23 cellular contexts compared by ENCODE assay signal in genomic region chr2:153953761-153954160, GRCh38.
"Had no signal": no experiment of that assay in that cellular context is flagged by ENCODE, and none has a peak within 500 bp of the region (broad histone marks: within the 10 kb centered on the region; RNA-seq: fewer than 3 reads in every experiment).

No MANE protein-coding gene starts in this region.

- H3K27ac Mint-ChIP-seq: effector memory CD8-positive, alpha-beta T cell; memory B cell; mesothelial cell of epicardium; naive thymus-derived CD8-positive, alpha-beta T cell; nephron progenitor cell; stimulated activated effector memory CD8-positive, alpha-beta T cell treated with anti-CD3 and anti-CD28 coated beads, Interleukin-12 subunit alpha, Interleukin-12 subunit beta, amount 100 ng/mL, for 72 hours; type B pancreatic cell had no signal

- H3K36me3 Mint-ChIP-seq: memory B cell; naive thymus-derived CD8-positive, alpha-beta T cell; stimulated activated effector memory CD8-positive, alpha-beta T cell treated with anti-CD3 and anti-CD28 coated beads, Interleukin-12 subunit alpha, Interleukin-12 subunit beta, amount 100 ng/mL, for 72 hours; type B pancreatic cell had no signal

- H3K4me1 Mint-ChIP-seq: memory B cell; mesothelial cell of epicardium; naive thymus-derived CD8-positive, alpha-beta T cell; stimulated activated effector memory CD8-positive, alpha-beta T cell treated with anti-CD3 and anti-CD28 coated beads, Interleukin-12 subunit alpha, Interleukin-12 subunit beta, amount 100 ng/mL, for 72 hours had no signal

- DNase-seq: effector memory CD8-positive, alpha-beta T cell; foreskin fibroblast; gastrocnemius medialis; head of caudate nucleus; naive thymus-derived CD8-positive, alpha-beta T cell; nephron progenitor cell; nucleus accumbens; right cardiac atrium; sigmoid colon; stimulated activated CD4-positive, alpha-beta T cell treated with anti-CD3 and anti-CD28 coated beads, Interleukin-2, amount 100 ng/mL, for 24 hours; stimulated activated CD4-positive, alpha-beta T cell treated with anti-CD3 and anti-CD28 coated beads, Interleukin-4, amount 100 ng/mL, for 24 hours; stimulated activated naive CD4-positive, alpha-beta T cell treated with Interleukin-2 at 50 U/mL for 16 hours; substantia nigra; testis; tibial artery had no signal

- H3K4me3 ChIP-seq: coronary artery, gastrocnemius medialis, lung, prostate gland, sigmoid colon, testis, tibial artery had no signal

- H3K4me3 Mint-ChIP-seq: effector memory CD8-positive, alpha-beta T cell; memory B cell; mesothelial cell of epicardium; naive thymus-derived CD8-positive, alpha-beta T cell; nephron progenitor cell; stimulated activated effector memory CD8-positive, alpha-beta T cell treated with anti-CD3 and anti-CD28 coated beads, Interleukin-12 subunit alpha, Interleukin-12 subunit beta, amount 100 ng/mL, for 72 hours; type B pancreatic cell had no signal

- H3K9me3 Mint-ChIP-seq: nephron progenitor cell, type B pancreatic cell had no signal

- H3K27me3 Mint-ChIP-seq: effector memory CD8-positive, alpha-beta T cell; memory B cell; naive thymus-derived CD8-positive, alpha-beta T cell; type B pancreatic cell had no signal

- FAIRE-seq: keratinocyte had no signal
